Comparison of ENCODE assay signal across 8 cellular contexts in genomic region chr1:5993553-5994510, GRCh38. TPM values are rescaled to one million over a fixed set of nuclear protein-coding genes. Genes with fewer than 3 reads are reported as not detected.
DNase-seq lines count a peak whose midpoint lies in the region; ATAC-seq and TF ChIP-seq lines count a peak whose summit lies in the region.

No MANE protein-coding gene starts in this region.

- H3K79me2 ChIP-seq in DOHH2 (ENCODE audit: control insufficient read depth, low read length) (peaks cover 28% of the 10 kb centered on the region), PC-3 (ENCODE audit: low read length) (peaks cover 59% of the 10 kb centered on the region)

- H3K27ac Mint-ChIP-seq in natural killer cell: peak overlapping the region; percentile 90 to 97

- H3K27ac ChIP-seq in DOHH2 (ENCODE audit: low read depth, low read length) (peak overlapping the region; percentile 19), PC-3 (ENCODE audit: low read length) (peak overlapping the region; percentile 8; the same call in 1 of the 2 replicates), testis (no peak overlapping the region)

- H3K4me2 ChIP-seq in DOHH2 (ENCODE audit: low read length) (peak overlapping the region; percentile 95), PC-3 (ENCODE audit: low read length) (peak overlapping the region; percentile 94)

- POLR2A ChIA-PET in PC-3 (lab: Charles Lee; ENCODE audit: unreplicated experiment): no interaction called here

- H3K9me3 Mint-ChIP-seq in natural killer cell: no peaks in the 10 kb centered on the region

- ATAC-seq in PC-3 (no peak), natural killer cell (no peak), GM21529 (IDR thresholded peaks at IDR 0.05; ENCODE audit: unreplicated experiment) (no peak)

- H3K9ac ChIP-seq in PC-3 (ENCODE audit: low read length): peak overlapping the region; percentile 66

- TSS peak; percentile 27 for BruUV-seq in PC-3 (replicated peaks; lab: Mats Ljungman, UMichigan)

- CTCF ChIA-PET in PC-3 (lab: Charles Lee): no interaction called here

- H3K27me3 ChIP-seq in DOHH2 (ENCODE audit: control insufficient read depth, low read length) (no peaks in the 10 kb centered on the region), PC-3 (ENCODE audit: low read length) (no peaks in the 10 kb centered on the region), testis (no peaks in the 10 kb centered on the region)

- H3K36me3 ChIP-seq in DOHH2 (ENCODE audit: control insufficient read depth, low read length): peaks cover 2% of the 10 kb centered on the region; the same call in 1 of the 2 replicates
- no peaks in the 10 kb centered on the region for H3K36me3 ChIP-seq in PC-3 (ENCODE audit: low read depth, low read length)
- no peaks in the 10 kb centered on the region for H3K36me3 ChIP-seq in testis (ENCODE audit: low read depth, missing control alignments)

- no peaks in the 10 kb centered on the region for H3F3A ChIP-seq in DOHH2 (ENCODE audit: control insufficient read depth, insufficient read depth)
- H3F3A ChIP-seq in PC-3 (ENCODE audit: low read length, unreplicated experiment): no peaks in the 10 kb centered on the region

- H3K27me3 Mint-ChIP-seq in natural killer cell (ENCODE audit: low read depth in 2 of 2): no peaks in the 10 kb centered on the region

- H3K9me2 ChIP-seq in DOHH2 (replicated peaks; ENCODE audit: control insufficient read depth, low read length): no peaks in the 10 kb centered on the region
- no peaks in the 10 kb centered on the region for H3K9me2 ChIP-seq in PC-3 (replicated peaks; ENCODE audit: low read length)

- peaks cover 33 to 53% of the 10 kb centered on the region in 2 donors for H3K4me1 Mint-ChIP-seq in natural killer cell

- intact Hi-C loops in PC-3 (cut with micrococcal nuclease) (no loop called here), natural killer cell (cut with micrococcal nuclease) (loop anchor here (1.0 kb wide), 1 partner anchor 32 kb away; no protein-coding TSS in a partner anchor), testis (cut with DNase I; ENCODE audit: low total_unique reads) (no loop called here)

- peak overlapping the region; percentile 80 for H2AFZ ChIP-seq in PC-3 (ENCODE audit: low read length)

- peak overlapping the region; percentile 79 for H3K4me3 ChIP-seq in DOHH2 (ENCODE audit: low read length)
- H3K4me3 ChIP-seq in PC-3 (ENCODE audit: low read length): peak overlapping the region; percentile 82
- peak overlapping the region in 1 of 2 donors; percentile 84 for H3K4me3 ChIP-seq in testis

- TF ChIP-seq CTCF in DOHH2 (IDR thresholded peaks at IDR 0.05; ENCODE audit: low read depth, low read length, poor library complexity, severe bottlenecking) (no peak), PC-3 (conservative IDR thresholded peaks at IDR 0.05; ENCODE audit: low read depth, low read length) (no peak), natural killer cell (IDR thresholded peaks at IDR 0.05) (no peak), testis (IDR thresholded peaks at IDR 0.05) (no peak), GM20000 (IDR thresholded peaks at IDR 0.05; ENCODE audit: extremely low read depth, missing control alignments) (no peak)

- no peaks in the 10 kb centered on the region for H3K36me3 Mint-ChIP-seq in natural killer cell

- no peak for TF ChIP-seq POLR2A in testis (IDR thresholded peaks at IDR 0.05)

- H4K20me1 ChIP-seq in DOHH2 (ENCODE audit: control insufficient read depth, insufficient read depth, low read depth, low read length): peaks cover 8% of the 10 kb centered on the region; the same call in 1 of the 2 replicates
- H4K20me1 ChIP-seq in PC-3 (ENCODE audit: low read length): no peaks in the 10 kb centered on the region

- 54 to 57% methylated on average over 29 of the region's 29 CpGs for WGBS in testis, 2 donors

- H3K4me1 ChIP-seq in DOHH2 (ENCODE audit: control insufficient read depth, low read length) (peaks cover 26% of the 10 kb centered on the region), PC-3 (ENCODE audit: insufficient read depth, low read length) (peaks cover 17% of the 10 kb centered on the region), testis (peaks cover 16% of the 10 kb centered on the region)

- peak overlapping the region; percentile 95 for H3K4me3 Mint-ChIP-seq in natural killer cell

- DNase-seq in PC-3 (peak; percentile 25), natural killer cell (no peak), testis (no peak), NCI-H1694 (lab: John Stamatoyannopoulos, UW) (no peak), GM20000 (ENCODE audit: low spot score) (no peak)
- peak; percentile 18 for DNase-seq in central memory CD4-positive, alpha-beta T cell

- H3K9me3 ChIP-seq in DOHH2 (ENCODE audit: control insufficient read depth, insufficient read depth, low read length) (no peaks in the 10 kb centered on the region), PC-3 (ENCODE audit: low read length) (no peaks in the 10 kb centered on the region), testis (no peaks in the 10 kb centered on the region)

RNA-seq across cellular contexts. Expression of gene NPHP4, which starts 1.6 kb away (rescaled TPM):
- 18.8 and 23.8 TPM in 2 replicates for total RNA-seq in PC-3 (2014; rRNA removed)
- 10 to 100 TPM in 2 of 3 donors, 1 to 10 TPM in 1; 6.3 to 14.7 (median 10.1) TPM for total RNA-seq in natural killer cell
- total RNA-seq in testis: 10 to 100 TPM; 49.4 to 65.9 TPM
- 26.3 TPM for polyA plus RNA-seq in testis (ENCODE audit: insufficient read depth, low read depth, low replicate concordance)

RNA-seq across cellular contexts. Expression of gene KCNAB2, which starts 51.9 kb away (rescaled TPM):
- 26.4 and 28.5 TPM in 2 replicates for total RNA-seq in PC-3 (2014; rRNA removed)
- 100 to 1,000 TPM; 387 to 749 (median 430) TPM for total RNA-seq in natural killer cell
- total RNA-seq in testis: 1 to 10 TPM; 9.0 to 9.3 TPM
- 9.8 TPM for polyA plus RNA-seq in testis (ENCODE audit: insufficient read depth, low read depth, low replicate concordance)

Comparison
In these comparisons a context has a peak if more than half of its experiments do, and no peak if none do; other contexts are left out.
1. H3K27ac ChIP-seq: peak in DOHH2 (single experiment) and PC-3 (single experiment); none in testis (0 of 2).
2. DNase-seq: peak in PC-3 (single experiment) and central memory CD4-positive, alpha-beta T cell (single experiment); none in natural killer cell (single experiment), testis (single experiment), NCI-H1694 (single experiment) and GM20000 (single experiment).
3. RNA of gene KCNAB2, which starts 51.9 kb away (total RNA-seq): 387 to 749 TPM in natural killer cell; 26.4 to 28.5 TPM in PC-3 and 9.0 to 9.3 TPM in testis; every median in the first group is over 10 times any median in the second.